19 cellular contexts compared by ENCODE assay signal in genomic region chr2:140643761-140644187, GRCh38.
DNase-seq lines count a peak whose midpoint lies in the region; ATAC-seq and TF ChIP-seq lines count a peak whose summit lies in the region.
"Had no signal": no experiment of that assay in that cellular context is flagged by ENCODE, and none has a peak within 500 bp of the region (broad histone marks: within the 10 kb centered on the region; RNA-seq: fewer than 3 reads in every experiment).

No MANE protein-coding gene starts in this region.

- ATAC-seq in mucosa of descending colon, result no peak
- ATAC-seq in CD8-positive, alpha-beta T cell, result no peak
- ATAC-seq: stimulated activated naive B cell treated with anti-CD40 and anti-IgM and Interleukin-4, amounts not matched to agents 10 μg/mL and 1 μg/mL and 100 μg/mL, for 72 hours had no signal

- no peaks in the 10 kb centered on the region for H3K27me3 ChIP-seq in ACC112 (ENCODE audit: insufficient read depth, low read length)
- H3K27me3 ChIP-seq in kidney epithelial cell (ENCODE audit: control insufficient read depth, insufficient read depth, low read length), result no peaks in the 10 kb centered on the region
- no peaks in the 10 kb centered on the region for H3K27me3 ChIP-seq in tibial artery
- no peaks in the 10 kb centered on the region for H3K27me3 ChIP-seq in CD8-positive, alpha-beta T cell (ENCODE audit: insufficient read depth, low read length)
- H3K27me3 ChIP-seq: adrenal gland, BLaER1, SJSA1 had no signal

- H3K9me3 Mint-ChIP-seq in brain, result peaks cover 0 to 2% (median 0%) of the 10 kb centered on the region in 5 experiments
- H3K9me3 Mint-ChIP-seq in CD8-positive, alpha-beta T cell, result peaks cover 2% of the 10 kb centered on the region
- H3K9me3 Mint-ChIP-seq: activated B cell treated with CpG ODN at 0.5 μM for 24 hours; endodermal cell; stimulated activated naive B cell treated with anti-CD40 and anti-IgM and Interleukin-4, amounts not matched to agents 10 μg/mL and 1 μg/mL and 100 μg/mL, for 72 hours had no signal

- no peaks in the 10 kb centered on the region for H3K36me3 Mint-ChIP-seq in brain
- no peaks in the 10 kb centered on the region for H3K36me3 Mint-ChIP-seq in CD8-positive, alpha-beta T cell
- H3K36me3 Mint-ChIP-seq: stimulated activated naive B cell treated with anti-CD40 and anti-IgM and Interleukin-4, amounts not matched to agents 10 μg/mL and 1 μg/mL and 100 μg/mL, for 72 hours had no signal

- TF ChIP-seq CTCF in brain (conservative IDR thresholded peaks at IDR 0.05), result no peak
- no peak for TF ChIP-seq CTCF in kidney epithelial cell (IDR thresholded peaks at IDR 0.05; ENCODE audit: insufficient read depth, low read length, poor library complexity, severe bottlenecking)
- no peak for TF ChIP-seq CTCF in tibial artery (IDR thresholded peaks at IDR 0.05)
- no peak for TF ChIP-seq CTCF in mucosa of descending colon (IDR thresholded peaks at IDR 0.05)
- TF ChIP-seq CTCF in CD8-positive, alpha-beta T cell (IDR thresholded peaks at IDR 0.05), result no peak

- H3K4me1 Mint-ChIP-seq in brain, result peaks cover 16% of the 10 kb centered on the region
- H3K4me1 Mint-ChIP-seq in CD8-positive, alpha-beta T cell (ENCODE audit: low read depth), result no peaks in the 10 kb centered on the region
- H3K4me1 Mint-ChIP-seq: activated B cell treated with CpG ODN at 0.5 μM for 24 hours; endodermal cell; stimulated activated naive B cell treated with anti-CD40 and anti-IgM and Interleukin-4, amounts not matched to agents 10 μg/mL and 1 μg/mL and 100 μg/mL, for 72 hours had no signal

- H3K36me3 ChIP-seq in ACC112 (ENCODE audit: insufficient read depth, low read length) (no peaks in the 10 kb centered on the region), kidney epithelial cell (ENCODE audit: control insufficient read depth, insufficient read depth, low read length) (no peaks in the 10 kb centered on the region), tibial artery (no peaks in the 10 kb centered on the region), mucosa of descending colon (ENCODE audit: low read depth) (no peaks in the 10 kb centered on the region)
- H3K36me3 ChIP-seq in CD8-positive, alpha-beta T cell (ENCODE audit: insufficient read depth, low read length), result no peaks in the 10 kb centered on the region
- H3K36me3 ChIP-seq: adrenal gland, BLaER1, HAP-1, SJSA1 had no signal

- POLR2A ChIA-PET in CD8-positive, alpha-beta T cell (lab: Charles Lee), result no interaction called here

- H2AFZ ChIP-seq in ACC112 (ENCODE audit: low read length, unreplicated experiment), result peak overlapping the region; percentile 76

- H3K27me3 Mint-ChIP-seq in brain, result peaks cover 3% of the 10 kb centered on the region
- H3K27me3 Mint-ChIP-seq in CD8-positive, alpha-beta T cell (ENCODE audit: low read depth), result no peaks in the 10 kb centered on the region
- H3K27me3 Mint-ChIP-seq: activated B cell treated with CpG ODN at 0.5 μM for 24 hours; progenitor cell of endocrine pancreas; stimulated activated naive B cell treated with anti-CD40 and anti-IgM and Interleukin-4, amounts not matched to agents 10 μg/mL and 1 μg/mL and 100 μg/mL, for 72 hours had no signal

- H3K4me3 ChIP-seq in ACC112 (ENCODE audit: low read depth, low read length) (peak overlapping the region; percentile 60), kidney epithelial cell (ENCODE audit: low read depth, low read length) (no peak overlapping the region), tibial artery (no peak overlapping the region), mucosa of descending colon (no peak overlapping the region)
- H3K4me3 ChIP-seq in CD8-positive, alpha-beta T cell (ENCODE audit: low read depth, low read length), result no peak overlapping the region
- H3K4me3 ChIP-seq: adrenal gland, BLaER1, HAP-1, SJSA1 had no signal

- no peaks in the 10 kb centered on the region for H3K9me3 ChIP-seq in tibial artery
- no peaks in the 10 kb centered on the region for H3K9me3 ChIP-seq in mucosa of descending colon
- peaks cover 5% of the 10 kb centered on the region for H3K9me3 ChIP-seq in CD8-positive, alpha-beta T cell (ENCODE audit: low read length)
- H3K9me3 ChIP-seq: adrenal gland, HAP-1, SJSA1 had no signal

- peak overlapping the region; percentile 87 for H3K27ac ChIP-seq in ACC112 (ENCODE audit: low read depth, low read length)
- H3K27ac ChIP-seq in tibial artery, result no peak overlapping the region
- no peak overlapping the region for H3K27ac ChIP-seq in CD8-positive, alpha-beta T cell (ENCODE audit: low read depth, low read length)
- H3K27ac ChIP-seq: adrenal gland, BLaER1, SJSA1 had no signal

- no peaks in the 10 kb centered on the region for H3K79me2 ChIP-seq in ACC112 (ENCODE audit: control insufficient read depth, insufficient read depth, low read length, unreplicated experiment)

- H3K4me1 ChIP-seq in ACC112 (ENCODE audit: control insufficient read depth, insufficient read depth, low read length, unreplicated experiment) (peaks cover 14% of the 10 kb centered on the region), tibial artery (no peaks in the 10 kb centered on the region), mucosa of descending colon (ENCODE audit: low read depth) (no peaks in the 10 kb centered on the region)
- no peaks in the 10 kb centered on the region for H3K4me1 ChIP-seq in CD8-positive, alpha-beta T cell (ENCODE audit: insufficient read depth, low read length)
- H3K4me1 ChIP-seq: adrenal gland, BLaER1, SJSA1 had no signal

- no peak overlapping the region for H3K4me3 Mint-ChIP-seq in brain
- H3K4me3 Mint-ChIP-seq in CD8-positive, alpha-beta T cell, result no peak overlapping the region
- H3K4me3 Mint-ChIP-seq: activated B cell treated with CpG ODN at 0.5 μM for 24 hours; endodermal cell; stimulated activated naive B cell treated with anti-CD40 and anti-IgM and Interleukin-4, amounts not matched to agents 10 μg/mL and 1 μg/mL and 100 μg/mL, for 72 hours had no signal

- DNase-seq in HT1080 (ENCODE audit: low read depth) (peak; percentile 15), kidney epithelial cell (ENCODE audit: low read depth) (peak; percentile 19), tibial artery (no peak), cortex of kidney (lab: John Stamatoyannopoulos, UW) (no peak), mucosa of descending colon (no peak)
- DNase-seq in CD8-positive, alpha-beta T cell, result no peak
- DNase-seq: activated B cell treated with CpG ODN at 0.5 μM for 24 hours; activated CD8-positive, alpha-beta memory T cell treated with anti-CD3 and anti-CD28 coated beads, Interleukin-2, amount 50 U/mL, for 48 hours; endodermal cell; NCI-H1048; NCI-H526 treated with DMSO at 0.1 percent for 48 hours; stimulated activated naive B cell treated with anti-CD40 and anti-IgM and Interleukin-4, amounts not matched to agents 10 μg/mL and 1 μg/mL and 100 μg/mL, for 72 hours had no signal

- peak overlapping the region in 3 of 5 experiments; percentile 25 to 55 (median 44) for H3K27ac Mint-ChIP-seq in brain
- no peak overlapping the region for H3K27ac Mint-ChIP-seq in CD8-positive, alpha-beta T cell
- H3K27ac Mint-ChIP-seq: activated B cell treated with CpG ODN at 0.5 μM for 24 hours; endodermal cell; progenitor cell of endocrine pancreas; stimulated activated naive B cell treated with anti-CD40 and anti-IgM and Interleukin-4, amounts not matched to agents 10 μg/mL and 1 μg/mL and 100 μg/mL, for 72 hours had no signal

- CTCF ChIA-PET in CD8-positive, alpha-beta T cell (lab: Charles Lee), result interaction anchor here (0.9 kb wide), 1 partner anchor 37 kb away, joined by 3 read pairs; no protein-coding TSS in a partner anchor

- intact Hi-C loops in tibial artery (cut with DNase I; ENCODE audit: low total_unique reads) (no loop called here), mucosa of descending colon (cut with DNase I, micrococcal nuclease) (no loop called here)
- intact Hi-C loops in CD8-positive, alpha-beta T cell (cut with DNase I, micrococcal nuclease), result no loop called here

Comparison
In these comparisons a context has a peak if more than half of its experiments do, and no peak if none do; other contexts are left out.
1. DNase-seq: peak in HT1080 (single experiment) and kidney epithelial cell (single experiment); none in tibial artery (0 of 2), cortex of kidney (single experiment), mucosa of descending colon (0 of 3) and CD8-positive, alpha-beta T cell (0 of 7).